ENCODE assay signal across 8 cellular contexts in the genomic region with DNA sequence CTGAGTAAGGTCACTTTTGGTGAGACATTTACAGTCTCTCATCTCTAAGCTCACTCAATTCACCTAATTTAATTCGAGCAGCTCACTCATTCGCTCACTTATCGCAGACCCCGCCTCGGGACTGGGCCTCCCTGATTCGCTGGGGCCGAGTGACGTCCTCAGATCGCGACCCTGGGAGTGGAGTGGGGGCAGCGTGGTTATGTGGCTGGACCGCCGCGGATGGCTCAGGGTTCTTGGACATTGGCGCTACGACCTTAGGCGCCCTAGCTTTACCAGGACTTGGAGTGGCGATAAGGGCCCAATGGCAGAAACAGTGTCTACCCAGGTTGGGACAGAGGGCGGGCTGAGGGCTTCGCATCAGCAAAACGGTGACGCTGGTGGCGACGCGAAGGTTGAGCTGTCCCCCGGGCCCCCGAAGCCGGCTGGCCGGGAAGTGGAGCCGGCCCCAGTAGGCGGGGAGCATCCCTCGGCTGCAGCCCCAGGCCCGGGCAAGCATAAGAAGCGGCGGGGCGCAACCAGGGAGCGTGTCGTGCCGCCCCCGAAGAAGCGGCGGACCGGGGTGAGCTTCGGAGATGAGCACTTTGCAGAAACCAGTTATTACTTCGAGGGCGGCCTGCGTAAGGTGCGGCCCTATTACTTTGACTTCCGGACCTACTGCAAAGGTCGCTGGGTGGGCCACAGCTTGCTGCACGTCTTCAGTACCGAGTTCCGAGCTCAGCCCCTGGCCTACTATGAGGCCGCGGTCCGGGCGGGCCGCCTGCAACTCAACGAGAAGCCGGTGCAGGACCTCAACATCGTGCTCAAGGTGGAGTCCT. TPM values are rescaled to one million over a fixed set of nuclear protein-coding genes. Genes with fewer than 3 reads are reported as not detected.
DNase-seq lines count a peak whose midpoint lies in the region; ATAC-seq, FAIRE-seq and TF ChIP-seq lines count a peak whose summit lies in the region.

A gene with protein sequence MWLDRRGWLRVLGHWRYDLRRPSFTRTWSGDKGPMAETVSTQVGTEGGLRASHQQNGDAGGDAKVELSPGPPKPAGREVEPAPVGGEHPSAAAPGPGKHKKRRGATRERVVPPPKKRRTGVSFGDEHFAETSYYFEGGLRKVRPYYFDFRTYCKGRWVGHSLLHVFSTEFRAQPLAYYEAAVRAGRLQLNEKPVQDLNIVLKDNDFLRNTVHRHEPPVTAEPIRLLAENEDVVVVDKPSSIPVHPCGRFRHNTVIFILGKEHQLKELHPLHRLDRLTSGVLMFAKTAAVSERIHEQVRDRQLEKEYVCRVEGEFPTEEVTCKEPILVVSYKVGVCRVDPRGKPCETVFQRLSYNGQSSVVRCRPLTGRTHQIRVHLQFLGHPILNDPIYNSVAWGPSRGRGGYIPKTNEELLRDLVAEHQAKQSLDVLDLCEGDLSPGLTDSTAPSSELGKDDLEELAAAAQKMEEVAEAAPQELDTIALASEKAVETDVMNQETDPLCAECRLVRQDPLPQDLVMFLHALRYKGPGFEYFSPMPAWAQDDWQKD (plus strand): TSS at position 161 of the 815 bp plus-strand sequence. CDS start 39 bp downstream, at position 200.

- no peaks in the 10 kb centered on the region for H3K9me2 ChIP-seq in Loucy (replicated peaks; ENCODE audit: low read depth, low read length)

- H3K36me3 Mint-ChIP-seq in activated T-helper 17 cell treated with anti-CD3 and anti-CD28 coated beads, Interleukin-2, amount 50 U/mL, for 72 hours (ENCODE audit: low read depth), result peaks cover 34% of the 10 kb centered on the region
- H3K36me3 Mint-ChIP-seq in natural killer cell treated with Interleukin-12 subunit alpha and Interleukin-12 subunit beta and Interleukin-15 and Interleukin-18, amount 100 ng/mL, for 72 hours, result no peaks in the 10 kb centered on the region

- H3K4me1 Mint-ChIP-seq in activated T-helper 17 cell treated with anti-CD3 and anti-CD28 coated beads, Interleukin-2, amount 50 U/mL, for 72 hours, result peaks cover 22% of the 10 kb centered on the region
- H3K4me1 Mint-ChIP-seq in natural killer cell treated with Interleukin-12 subunit alpha and Interleukin-12 subunit beta and Interleukin-15 and Interleukin-18, amount 100 ng/mL, for 72 hours (ENCODE audit: low read depth in 2 of 2), result peaks cover 32 to 34% of the 10 kb centered on the region in 2 donors

- peak within 1 kb of the TSS; percentile 75 for H3K9ac ChIP-seq in Loucy (ENCODE audit: low read depth, low read length, poor library complexity, severe bottlenecking)

- no peaks in the 10 kb centered on the region for H3K9me3 Mint-ChIP-seq in activated T-helper 17 cell treated with anti-CD3 and anti-CD28 coated beads, Interleukin-2, amount 50 U/mL, for 72 hours
- no peaks in the 10 kb centered on the region for H3K9me3 Mint-ChIP-seq in natural killer cell treated with Interleukin-12 subunit alpha and Interleukin-12 subunit beta and Interleukin-15 and Interleukin-18, amount 100 ng/mL, for 72 hours

- no peaks in the 10 kb centered on the region for H3K27me3 ChIP-seq in Loucy (ENCODE audit: insufficient read depth, low read length, poor library complexity, severe bottlenecking)

- H3K36me3 ChIP-seq in Loucy (ENCODE audit: insufficient read depth, low read length), result peaks cover 10% of the 10 kb centered on the region; the same call in 1 of the 2 replicates

- peaks cover 28% of the 10 kb centered on the region for H3K4me1 ChIP-seq in Loucy (ENCODE audit: insufficient read depth, low read length, poor library complexity, severe bottlenecking)

- H3K27me3 Mint-ChIP-seq in activated T-helper 17 cell treated with anti-CD3 and anti-CD28 coated beads, Interleukin-2, amount 50 U/mL, for 72 hours, result no peaks in the 10 kb centered on the region
- no peaks in the 10 kb centered on the region for H3K27me3 Mint-ChIP-seq in natural killer cell treated with Interleukin-12 subunit alpha and Interleukin-12 subunit beta and Interleukin-15 and Interleukin-18, amount 100 ng/mL, for 72 hours

- ATAC-seq in GM21723 (IDR thresholded peaks at IDR 0.05; ENCODE audit: unreplicated experiment), result peak; percentile 55
- ATAC-seq in activated T-helper 17 cell treated with anti-CD3 and anti-CD28 coated beads, Interleukin-2, amount 50 U/mL, for 72 hours (replicated peaks), result peak; percentile 70
- ATAC-seq in natural killer cell treated with Interleukin-12 subunit alpha and Interleukin-12 subunit beta and Interleukin-15 and Interleukin-18, amount 100 ng/mL, for 72 hours, result peak; percentile 81 to 85

- H3F3A ChIP-seq in Loucy (ENCODE audit: low read depth), result no peaks in the 10 kb centered on the region

- H2AFZ ChIP-seq in Loucy (ENCODE audit: low read length), result peak within 1 kb of the TSS; percentile 99

- H3K79me2 ChIP-seq in Loucy (ENCODE audit: insufficient read depth, low read length), result peaks cover 32% of the 10 kb centered on the region

- TF ChIP-seq POLR2A in Raji (IDR thresholded peaks at IDR 0.05; ENCODE audit: insufficient read depth, low read depth, low read length), result peak; percentile 96

- H3K4me3 ChIP-seq in Loucy (ENCODE audit: low read length, poor library complexity, severe bottlenecking), result peak within 1 kb of the TSS; percentile 87

- TF ChIP-seq CTCF in D721Med (IDR thresholded peaks at IDR 0.05; ENCODE audit: insufficient read depth, missing control alignments) (no peak), Loucy (conservative IDR thresholded peaks at IDR 0.05; ENCODE audit: low read length) (no peak)

- peak within 1 kb of the TSS; percentile 96 for H3K27ac Mint-ChIP-seq in activated T-helper 17 cell treated with anti-CD3 and anti-CD28 coated beads, Interleukin-2, amount 50 U/mL, for 72 hours
- peak within 1 kb of the TSS; percentile 90 to 93 for H3K27ac Mint-ChIP-seq in natural killer cell treated with Interleukin-12 subunit alpha and Interleukin-12 subunit beta and Interleukin-15 and Interleukin-18, amount 100 ng/mL, for 72 hours

- H3K4me3 Mint-ChIP-seq in activated T-helper 17 cell treated with anti-CD3 and anti-CD28 coated beads, Interleukin-2, amount 50 U/mL, for 72 hours, result peak within 1 kb of the TSS; percentile 95
- H3K4me3 Mint-ChIP-seq in natural killer cell treated with Interleukin-12 subunit alpha and Interleukin-12 subunit beta and Interleukin-15 and Interleukin-18, amount 100 ng/mL, for 72 hours, result peak within 1 kb of the TSS; percentile 93

- peaks cover 13% of the 10 kb centered on the region for H4K20me1 ChIP-seq in Loucy (ENCODE audit: insufficient read depth, low read length, poor library complexity, severe bottlenecking)

- no peaks in the 10 kb centered on the region for H3K9me3 ChIP-seq in Loucy (ENCODE audit: insufficient read depth, low read depth, low read length)

- FAIRE-seq in D721Med (lab: Jason Lieb, UNC), result no peak

- DNase-seq in D721Med (ENCODE audit: insufficient read length, low spot score) (peak; percentile 92), fibroblast of peridontal ligament (ENCODE audit: extremely low read depth) (peak; percentile 89)
- DNase-seq in natural killer cell treated with Interleukin-12 subunit alpha and Interleukin-12 subunit beta and Interleukin-15 and Interleukin-18, amount 100 ng/mL, for 72 hours (ENCODE audit: low spot score), result peak; percentile 94
- DNase-seq in stimulated activated naive CD4-positive, alpha-beta T cell (lab: John Stamatoyannopoulos, UW), result peak; percentile 82 to 92 (median 90)

- H3K4me2 ChIP-seq in Loucy (ENCODE audit: low read depth, low read length, poor library complexity, severe bottlenecking), result peak within 1 kb of the TSS; percentile 91

RNA-seq across cellular contexts. Expression of the gene that starts here (rescaled TPM):
- 10 to 100 TPM in 1 of 2 donors, 1 to 10 TPM in 1; 8.5 to 14.2 TPM for total RNA-seq in activated T-helper 17 cell treated with anti-CD3 and anti-CD28 coated beads, Interleukin-2, amount 50 U/mL, for 72 hours
- total RNA-seq in natural killer cell treated with Interleukin-12 subunit alpha and Interleukin-12 subunit beta and Interleukin-15 and Interleukin-18, amount 100 ng/mL, for 72 hours, result 10 to 100 TPM; 14.3 to 19.0 TPM

Comparison
In these comparisons a context has a peak if more than half of its experiments do, and no peak if none do; other contexts are left out.
1. Peak in every context shown above with its lines: DNase-seq, ATAC-seq and H3K4me3 ChIP-seq.